Comparison of ENCODE assay signal across 8 cellular contexts in genomic region chr22:36384766-36385400, GRCh38. TPM values are rescaled to one million over a fixed set of nuclear protein-coding genes. Genes with fewer than 3 reads are reported as not detected.
DNase-seq lines count a peak whose midpoint lies in the region; ATAC-seq and TF ChIP-seq lines count a peak whose summit lies in the region.

No MANE protein-coding gene starts in this region.

- WGBS in gastroesophageal sphincter (ENCODE audit: low coverage in 1 of 2), 2 donors, result 0 to 2% methylated on average over 4 to 6 of the region's 6 CpGs

- peaks cover 18 to 28% of the 10 kb centered on the region in 2 donors for H3K36me3 Mint-ChIP-seq in activated T-cell treated with anti-CD3 and anti-CD28 coated beads, Interleukin-2, amount 50 U/mL, for 72 hours (ENCODE audit: insufficient read depth in 2 of 2)

- H3K36me3 ChIP-seq in KMS-11 (ENCODE audit: insufficient read depth), result peaks cover 3% of the 10 kb centered on the region; the same call in 1 of the 2 replicates
- peaks cover 0 to 9% of the 10 kb centered on the region in 2 donors for H3K36me3 ChIP-seq in gastroesophageal sphincter

- no peak for ATAC-seq in activated T-cell treated with anti-CD3 and anti-CD28 coated beads, Interleukin-2, amount 50 U/mL, for 72 hours (replicated peaks in 1 of 2)
- ATAC-seq in gastroesophageal sphincter, result no peak
- no peak for ATAC-seq in HG02884 (IDR thresholded peaks at IDR 0.05; ENCODE audit: unreplicated experiment)

- H3K79me2 ChIP-seq in KMS-11 (ENCODE audit: insufficient read depth, low read depth), result peaks cover 70% of the 10 kb centered on the region

- peak overlapping the region; percentile 70 for H3K27ac ChIP-seq in KMS-11
- H3K27ac ChIP-seq in gastroesophageal sphincter, result peak overlapping the region; percentile 96 to 100 (median 100)

- H3K4me1 Mint-ChIP-seq in activated T-cell treated with anti-CD3 and anti-CD28 coated beads, Interleukin-2, amount 50 U/mL, for 72 hours (ENCODE audit: low read depth), result peaks cover 78% of the 10 kb centered on the region

- H3K27me3 Mint-ChIP-seq in activated T-cell treated with anti-CD3 and anti-CD28 coated beads, Interleukin-2, amount 50 U/mL, for 72 hours (ENCODE audit: low read depth), result no peaks in the 10 kb centered on the region

- no peak overlapping the region for H2AFZ ChIP-seq in KMS-11 (ENCODE audit: low read depth)

- H3K4me2 ChIP-seq in KMS-11, result peak overlapping the region; percentile 98

- H3K4me1 ChIP-seq in KMS-11 (ENCODE audit: low read depth, poor library complexity, severe bottlenecking) (peaks cover 62% of the 10 kb centered on the region), gastroesophageal sphincter (peaks cover 0 to 71% (median 41%) of the 10 kb centered on the region in 3 donors)

- no peak overlapping the region for H3K4me3 ChIP-seq in KMS-11 (IDR thresholded peaks at IDR 0.05; ENCODE audit: insufficient read depth, low read depth, low read length)
- peak overlapping the region; percentile 89 to 100 for H3K4me3 ChIP-seq in gastroesophageal sphincter
- H3K4me3 ChIP-seq in skeletal muscle cell (ENCODE audit: low read depth, low read length), result peak overlapping the region; percentile 90

- peaks cover 9% of the 10 kb centered on the region; the same call in 1 of the 2 replicates for H4K20me1 ChIP-seq in KMS-11 (ENCODE audit: insufficient read depth)

- TF ChIP-seq POLR2A in gastroesophageal sphincter (IDR thresholded peaks at IDR 0.05), result peak in 1 of 2 donors; percentile 30

- no peaks in the 10 kb centered on the region for H3K9me3 ChIP-seq in gastroesophageal sphincter

- peak overlapping the region; percentile 77; the same call in 1 of the 2 replicates for H3K9ac ChIP-seq in KMS-11

- no peak for TF ChIP-seq CTCF in KMS-11 (conservative IDR thresholded peaks at IDR 0.05; ENCODE audit: low read depth, low read length)
- TF ChIP-seq CTCF in gastroesophageal sphincter (IDR thresholded peaks at IDR 0.05), result peak in 3 of 4 experiments; percentile 25 to 37 (median 37)

- H3K27ac Mint-ChIP-seq in activated T-cell treated with anti-CD3 and anti-CD28 coated beads, Interleukin-2, amount 50 U/mL, for 72 hours, result peak overlapping the region; percentile 97

- H3K27me3 ChIP-seq in KMS-11 (ENCODE audit: insufficient read depth, low read depth) (no peaks in the 10 kb centered on the region), gastroesophageal sphincter (no peaks in the 10 kb centered on the region)

- peak overlapping the region; percentile 98 to 99 for H3K4me3 Mint-ChIP-seq in activated T-cell treated with anti-CD3 and anti-CD28 coated beads, Interleukin-2, amount 50 U/mL, for 72 hours

- peak; percentile 54 for DNase-seq in COLO829 (ENCODE audit: low spot score)
- DNase-seq in activated T-cell treated with anti-CD3 and anti-CD28 coated beads, Interleukin-2, amount 50 U/mL, for 72 hours, result peak in 1 of 2 donors; percentile 33
- DNase-seq in skeletal muscle cell (ENCODE audit: low read depth), result no peak
- DNase-seq in middle frontal gyrus (ENCODE audit: extremely low spot score, low spot score), result no peak
- DNase-seq in activated CD4-positive, CD25-positive, alpha-beta regulatory T cell treated with anti-CD3 and anti-CD28 coated beads, Interleukin-2, amount 50 U/mL, for 72 hours, result no peak

- TF ChIP-seq EP300 in gastroesophageal sphincter (IDR thresholded peaks at IDR 0.05), result no peak

- H3K9me3 Mint-ChIP-seq in activated T-cell treated with anti-CD3 and anti-CD28 coated beads, Interleukin-2, amount 50 U/mL, for 72 hours, result no peaks in the 10 kb centered on the region

RNA-seq across cellular contexts. Expression of gene MYH9, which starts 2.9 kb away (rescaled TPM):
- total RNA-seq in activated T-cell treated with anti-CD3 and anti-CD28 coated beads, Interleukin-2, amount 50 U/mL, for 72 hours, result 100 to 1,000 TPM; 529 to 662 TPM
- total RNA-seq in gastroesophageal sphincter, result 100 to 1,000 TPM; 304 to 366 (median 322) TPM
